In the genomic region with DNA sequence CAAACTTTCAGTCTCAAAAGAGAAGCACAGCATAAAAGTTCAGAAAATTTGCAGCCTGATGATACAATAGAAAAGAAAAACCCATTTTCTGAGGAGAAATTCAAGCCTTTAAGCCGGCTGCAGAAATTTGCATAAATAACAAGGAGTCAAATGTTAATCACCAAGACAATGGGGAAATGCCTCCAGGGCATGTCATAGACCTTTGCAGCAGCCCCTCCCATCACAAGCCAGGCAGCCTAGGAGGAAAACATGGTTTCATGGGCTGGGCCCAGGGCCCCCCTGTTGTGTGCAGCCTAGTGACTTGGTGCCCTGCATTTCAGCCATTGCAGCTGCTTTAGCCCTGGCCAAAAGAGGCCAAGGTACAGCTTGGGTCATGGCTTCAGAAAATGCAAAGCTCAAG, we compare ENCODE assay signal across 1 cellular context.
TF ChIP-seq lines count a peak whose summit lies in the region.

No MANE protein-coding gene starts in this region.

TF ChIP-seq in GM23338, 12 proteins besides CTCF, POLR2A, EP300 and RAD21 (continued from another document):
- TF ChIP-seq, protein P1, sequence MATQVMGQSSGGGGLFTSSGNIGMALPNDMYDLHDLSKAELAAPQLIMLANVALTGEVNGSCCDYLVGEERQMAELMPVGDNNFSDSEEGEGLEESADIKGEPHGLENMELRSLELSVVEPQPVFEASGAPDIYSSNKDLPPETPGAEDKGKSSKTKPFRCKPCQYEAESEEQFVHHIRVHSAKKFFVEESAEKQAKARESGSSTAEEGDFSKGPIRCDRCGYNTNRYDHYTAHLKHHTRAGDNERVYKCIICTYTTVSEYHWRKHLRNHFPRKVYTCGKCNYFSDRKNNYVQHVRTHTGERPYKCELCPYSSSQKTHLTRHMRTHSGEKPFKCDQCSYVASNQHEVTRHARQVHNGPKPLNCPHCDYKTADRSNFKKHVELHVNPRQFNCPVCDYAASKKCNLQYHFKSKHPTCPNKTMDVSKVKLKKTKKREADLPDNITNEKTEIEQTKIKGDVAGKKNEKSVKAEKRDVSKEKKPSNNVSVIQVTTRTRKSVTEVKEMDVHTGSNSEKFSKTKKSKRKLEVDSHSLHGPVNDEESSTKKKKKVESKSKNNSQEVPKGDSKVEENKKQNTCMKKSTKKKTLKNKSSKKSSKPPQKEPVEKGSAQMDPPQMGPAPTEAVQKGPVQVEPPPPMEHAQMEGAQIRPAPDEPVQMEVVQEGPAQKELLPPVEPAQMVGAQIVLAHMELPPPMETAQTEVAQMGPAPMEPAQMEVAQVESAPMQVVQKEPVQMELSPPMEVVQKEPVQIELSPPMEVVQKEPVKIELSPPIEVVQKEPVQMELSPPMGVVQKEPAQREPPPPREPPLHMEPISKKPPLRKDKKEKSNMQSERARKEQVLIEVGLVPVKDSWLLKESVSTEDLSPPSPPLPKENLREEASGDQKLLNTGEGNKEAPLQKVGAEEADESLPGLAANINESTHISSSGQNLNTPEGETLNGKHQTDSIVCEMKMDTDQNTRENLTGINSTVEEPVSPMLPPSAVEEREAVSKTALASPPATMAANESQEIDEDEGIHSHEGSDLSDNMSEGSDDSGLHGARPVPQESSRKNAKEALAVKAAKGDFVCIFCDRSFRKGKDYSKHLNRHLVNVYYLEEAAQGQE (IDR thresholded peaks at IDR 0.05; ENCODE audit: unreplicated experiment) = no peak
- TF ChIP-seq EZH2phosphoT487 (IDR thresholded peaks at IDR 0.05; ENCODE audit: unreplicated experiment) (no peak), JUNB (IDR thresholded peaks at IDR 0.05; ENCODE audit: unreplicated experiment) (no peak), POLR2AphosphoS5 (IDR thresholded peaks at IDR 0.05; ENCODE audit: low read depth) (no peak), STAT1 (IDR thresholded peaks at IDR 0.05; ENCODE audit: unreplicated experiment) (no peak), CREB1 (CRISPR knock-in tag; IDR thresholded peaks at IDR 0.05; ENCODE audit: low read depth) (no peak), ZNF114 (CRISPR knock-in tag; IDR thresholded peaks at IDR 0.05) (no peak), NANOG (IDR thresholded peaks at IDR 0.05; ENCODE audit: borderline replicate concordance) (no peak), EZH2 (IDR thresholded peaks at IDR 0.05; ENCODE audit: low read depth, unreplicated experiment) (no peak), ZNF331 (CRISPR knock-in tag; IDR thresholded peaks at IDR 0.05; ENCODE audit: low read depth) (no peak)
- TF ChIP-seq, protein P2, sequence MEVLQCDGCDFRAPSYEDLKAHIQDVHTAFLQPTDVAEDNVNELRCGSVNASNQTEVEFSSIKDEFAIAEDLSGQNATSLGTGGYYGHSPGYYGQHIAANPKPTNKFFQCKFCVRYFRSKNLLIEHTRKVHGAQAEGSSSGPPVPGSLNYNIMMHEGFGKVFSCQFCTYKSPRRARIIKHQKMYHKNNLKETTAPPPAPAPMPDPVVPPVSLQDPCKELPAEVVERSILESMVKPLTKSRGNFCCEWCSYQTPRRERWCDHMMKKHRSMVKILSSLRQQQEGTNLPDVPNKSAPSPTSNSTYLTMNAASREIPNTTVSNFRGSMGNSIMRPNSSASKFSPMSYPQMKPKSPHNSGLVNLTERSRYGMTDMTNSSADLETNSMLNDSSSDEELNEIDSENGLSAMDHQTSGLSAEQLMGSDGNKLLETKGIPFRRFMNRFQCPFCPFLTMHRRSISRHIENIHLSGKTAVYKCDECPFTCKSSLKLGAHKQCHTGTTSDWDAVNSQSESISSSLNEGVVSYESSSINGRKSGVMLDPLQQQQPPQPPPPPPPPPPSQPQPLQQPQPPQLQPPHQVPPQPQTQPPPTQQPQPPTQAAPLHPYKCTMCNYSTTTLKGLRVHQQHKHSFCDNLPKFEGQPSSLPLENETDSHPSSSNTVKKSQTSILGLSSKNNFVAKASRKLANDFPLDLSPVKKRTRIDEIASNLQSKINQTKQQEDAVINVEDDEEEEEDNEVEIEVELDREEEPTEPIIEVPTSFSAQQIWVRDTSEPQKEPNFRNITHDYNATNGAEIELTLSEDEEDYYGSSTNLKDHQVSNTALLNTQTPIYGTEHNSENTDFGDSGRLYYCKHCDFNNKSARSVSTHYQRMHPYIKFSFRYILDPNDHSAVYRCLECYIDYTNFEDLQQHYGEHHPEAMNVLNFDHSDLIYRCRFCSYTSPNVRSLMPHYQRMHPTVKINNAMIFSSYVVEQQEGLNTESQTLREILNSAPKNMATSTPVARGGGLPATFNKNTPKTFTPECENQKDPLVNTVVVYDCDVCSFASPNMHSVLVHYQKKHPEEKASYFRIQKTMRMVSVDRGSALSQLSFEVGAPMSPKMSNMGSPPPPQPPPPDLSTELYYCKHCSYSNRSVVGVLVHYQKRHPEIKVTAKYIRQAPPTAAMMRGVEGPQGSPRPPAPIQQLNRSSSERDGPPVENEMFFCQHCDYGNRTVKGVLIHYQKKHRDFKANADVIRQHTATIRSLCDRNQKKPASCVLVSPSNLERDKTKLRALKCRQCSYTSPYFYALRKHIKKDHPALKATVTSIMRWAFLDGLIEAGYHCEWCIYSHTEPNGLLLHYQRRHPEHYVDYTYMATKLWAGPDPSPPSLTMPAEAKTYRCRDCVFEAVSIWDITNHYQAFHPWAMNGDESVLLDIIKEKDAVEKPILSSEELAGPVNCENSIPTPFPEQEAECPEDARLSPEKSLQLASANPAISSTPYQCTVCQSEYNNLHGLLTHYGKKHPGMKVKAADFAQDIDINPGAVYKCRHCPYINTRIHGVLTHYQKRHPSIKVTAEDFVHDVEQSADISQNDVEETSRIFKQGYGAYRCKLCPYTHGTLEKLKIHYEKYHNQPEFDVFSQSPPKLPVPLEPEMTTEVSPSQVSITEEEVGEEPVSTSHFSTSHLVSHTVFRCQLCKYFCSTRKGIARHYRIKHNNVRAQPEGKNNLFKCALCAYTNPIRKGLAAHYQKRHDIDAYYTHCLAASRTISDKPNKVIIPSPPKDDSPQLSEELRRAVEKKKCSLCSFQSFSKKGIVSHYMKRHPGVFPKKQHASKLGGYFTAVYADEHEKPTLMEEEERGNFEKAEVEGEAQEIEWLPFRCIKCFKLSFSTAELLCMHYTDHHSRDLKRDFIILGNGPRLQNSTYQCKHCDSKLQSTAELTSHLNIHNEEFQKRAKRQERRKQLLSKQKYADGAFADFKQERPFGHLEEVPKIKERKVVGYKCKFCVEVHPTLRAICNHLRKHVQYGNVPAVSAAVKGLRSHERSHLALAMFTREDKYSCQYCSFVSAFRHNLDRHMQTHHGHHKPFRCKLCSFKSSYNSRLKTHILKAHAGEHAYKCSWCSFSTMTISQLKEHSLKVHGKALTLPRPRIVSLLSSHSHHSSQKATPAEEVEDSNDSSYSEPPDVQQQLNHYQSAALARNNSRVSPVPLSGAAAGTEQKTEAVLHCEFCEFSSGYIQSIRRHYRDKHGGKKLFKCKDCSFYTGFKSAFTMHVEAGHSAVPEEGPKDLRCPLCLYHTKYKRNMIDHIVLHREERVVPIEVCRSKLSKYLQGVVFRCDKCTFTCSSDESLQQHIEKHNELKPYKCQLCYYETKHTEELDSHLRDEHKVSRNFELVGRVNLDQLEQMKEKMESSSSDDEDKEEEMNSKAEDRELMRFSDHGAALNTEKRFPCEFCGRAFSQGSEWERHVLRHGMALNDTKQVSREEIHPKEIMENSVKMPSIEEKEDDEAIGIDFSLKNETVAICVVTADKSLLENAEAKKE (CRISPR knock-in tag; IDR thresholded peaks at IDR 0.05) = no peak
